In genomic region chr7:44379366-44380178, GRCh38 we compare ENCODE assay signal across 1 cellular context.
TF ChIP-seq lines count a peak whose summit lies in the region.

No MANE protein-coding gene starts in this region.

TF ChIP-seq in GM23338, 12 proteins besides CTCF, POLR2A, EP300 and RAD21 (continued from another document):
- no peak for TF ChIP-seq ZNF462 (CRISPR knock-in tag; IDR thresholded peaks at IDR 0.05)
TF ChIP-seq in GM23338: peak in this region for 0.
